22 cellular contexts compared by ENCODE assay signal in genomic region chr4:149173241-149174013, GRCh38.
"Had no signal": no experiment of that assay in that cellular context is flagged by ENCODE, and none has a peak within 500 bp of the region (broad histone marks: within the 10 kb centered on the region; RNA-seq: fewer than 3 reads in every experiment).

No MANE protein-coding gene starts in this region.

- H3K4me3 ChIP-seq: coronary artery, mucosa of descending colon, prostate gland, right atrium auricular region, thoracic aorta had no signal

- H3K27ac ChIP-seq: coronary artery, prostate gland, right atrium auricular region, thoracic aorta had no signal

- H3K27me3 ChIP-seq: right atrium auricular region had no signal

- H3K4me3 Mint-ChIP-seq: activated B cell treated with CpG ODN at 0.5 μM for 24 hours; activated CD8-positive, alpha-beta T cell treated with anti-CD3 and anti-CD28 coated beads for 36 hours; activated naive CD8-positive, alpha-beta T cell treated with anti-CD3 and anti-CD28 coated beads for 36 hours; activated T-helper 17 cell treated with anti-CD3 and anti-CD28 coated beads, Interleukin-2, amount 50 U/mL, for 72 hours; brain; immature natural killer cell; memory B cell; naive B cell; neural crest cell had no signal

- H3K4me1 ChIP-seq: prostate gland, right atrium auricular region had no signal

- H3K36me3 Mint-ChIP-seq: activated naive CD8-positive, alpha-beta T cell treated with anti-CD3 and anti-CD28 coated beads for 36 hours; brain; immature natural killer cell; memory B cell; naive B cell had no signal

- H3K36me3 ChIP-seq: prostate gland, right atrium auricular region, thoracic aorta had no signal

- H3K9me3 Mint-ChIP-seq: activated B cell treated with CpG ODN at 0.5 μM for 24 hours; activated naive CD8-positive, alpha-beta T cell treated with anti-CD3 and anti-CD28 coated beads for 36 hours; neural crest cell had no signal

- DNase-seq: activated B cell treated with CpG ODN at 0.5 μM for 24 hours; activated CD4-positive, alpha-beta T cell treated with anti-CD3 and anti-CD28 coated beads for 4 hours; activated CD8-positive, alpha-beta T cell treated with anti-CD3 and anti-CD28 coated beads for 36 hours; activated naive CD4-positive, alpha-beta T cell; activated naive CD8-positive, alpha-beta T cell treated with anti-CD3 and anti-CD28 coated beads for 36 hours; activated T-cell treated with anti-CD3 and anti-CD28 coated beads, Interleukin-2, amount 50 U/mL, for 1 hour; central memory CD4-positive, alpha-beta T cell; immature natural killer cell; mucosa of descending colon; naive B cell; small intestine; stimulated activated CD4-positive, alpha-beta T cell treated with anti-CD3 and anti-CD28 coated beads, Interleukin-15, amount 100 ng/mL, for 24 hours; stimulated activated CD4-positive, alpha-beta T cell treated with anti-CD3 and anti-CD28 coated beads, Interleukin-4, amount 100 ng/mL, for 1 hour; T-helper 2 cell had no signal

- H3K27ac Mint-ChIP-seq: activated B cell treated with CpG ODN at 0.5 μM for 24 hours; activated CD8-positive, alpha-beta T cell treated with anti-CD3 and anti-CD28 coated beads for 36 hours; activated naive CD8-positive, alpha-beta T cell treated with anti-CD3 and anti-CD28 coated beads for 36 hours; activated T-helper 17 cell treated with anti-CD3 and anti-CD28 coated beads, Interleukin-2, amount 50 U/mL, for 72 hours; brain; immature natural killer cell; memory B cell; naive B cell had no signal

- ATAC-seq: activated CD8-positive, alpha-beta T cell treated with anti-CD3 and anti-CD28 coated beads for 36 hours; activated T-helper 17 cell treated with anti-CD3 and anti-CD28 coated beads, Interleukin-2, amount 50 U/mL, for 72 hours; mucosa of descending colon had no signal

- H3K4me1 Mint-ChIP-seq: activated B cell treated with CpG ODN at 0.5 μM for 24 hours; activated naive CD8-positive, alpha-beta T cell treated with anti-CD3 and anti-CD28 coated beads for 36 hours; activated T-helper 17 cell treated with anti-CD3 and anti-CD28 coated beads, Interleukin-2, amount 50 U/mL, for 72 hours; brain; immature natural killer cell; memory B cell; naive B cell; neural crest cell had no signal

- H3K9me3 ChIP-seq: mucosa of descending colon, prostate gland, right atrium auricular region, thoracic aorta had no signal

- H3K27me3 Mint-ChIP-seq: activated B cell treated with CpG ODN at 0.5 μM for 24 hours, memory B cell, naive B cell had no signal
